Comparison of ENCODE assay signal across 13 cellular contexts in the genomic region with DNA sequence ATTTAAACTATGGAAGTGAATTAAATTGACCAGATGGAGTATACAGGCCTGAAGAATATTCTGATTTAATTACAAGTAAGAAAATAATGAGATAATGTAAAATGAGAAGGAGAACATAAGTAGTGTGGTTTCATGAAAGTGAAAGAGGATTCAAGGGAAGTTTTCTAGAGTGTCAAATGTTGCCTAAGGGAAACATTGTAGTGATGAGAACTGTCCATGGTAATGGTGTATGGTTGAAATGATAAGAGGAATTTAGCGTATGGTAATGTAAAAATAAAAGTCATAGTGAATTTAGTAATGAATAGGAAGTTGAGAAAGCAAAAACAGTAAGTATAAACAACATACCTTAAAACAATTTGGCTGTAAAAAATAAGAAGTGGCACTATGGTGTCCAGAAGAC.
DNase-seq lines count a peak whose midpoint lies in the region; ATAC-seq and TF ChIP-seq lines count a peak whose summit lies in the region.
"Had no signal": no experiment of that assay in that cellular context is flagged by ENCODE, and none has a peak within 500 bp of the region (broad histone marks: within the 10 kb centered on the region; RNA-seq: fewer than 3 reads in every experiment).

No MANE protein-coding gene starts in this region.

- 100% methylated on average over 1 of the region's 1 CpG; no CpG with 5 or more reads in 1 of the 2 experiments for WGBS in IMR-90 (ENCODE audit: extremely low coverage in 2 of 2, insufficient read length in 1 of 2), 2 experiments

- no peaks in the 10 kb centered on the region for H3K79me1 ChIP-seq in IMR-90 (ENCODE audit: low read depth in 1 of 2, low read length in 2 of 2)

- DNase-seq in DMS 273 (lab: John Stamatoyannopoulos, UW; ENCODE audit: unreplicated experiment): peak; percentile 57
- peak; percentile 28 for DNase-seq in IMR-90
- peak; percentile 26 for DNase-seq in NCI-H82 (lab: John Stamatoyannopoulos, UW)
- peak; percentile 41 for DNase-seq in amniotic epithelial cell (ENCODE audit: low read depth)
- no peak for DNase-seq in activated gamma-delta T cell treated with Interleukin-2 at 50 U/mL for 16 hours
- DNase-seq in left ventricle myocardium inferior: no peak
- DNase-seq: NCI-H1436; NCI-H2029 treated with DMSO at 0.1 percent for 48 hours; NCI-H2227 treated with DMSO at 0.1 percent for 48 hours; NK-92 treated with Interleukin-12 subunit alpha and Interleukin-12 subunit beta, amount 100 ng/mL, for 24 hours; PC-9 had no signal

- POLR2A ChIA-PET in IMR-90 (lab: Charles Lee; ENCODE audit: unreplicated experiment): no interaction called here

- no peak overlapping the region for H3K14ac ChIP-seq in IMR-90 (replicated peaks; ENCODE audit: low read depth, low read length)

- H3K4me3 ChIP-seq in IMR-90 (ENCODE audit: insufficient read depth, low read depth, low read length): no peak overlapping the region
- H3K4me3 ChIP-seq in left ventricle myocardium inferior: no peak overlapping the region
- H3K4me3 ChIP-seq: PC-9 had no signal

- H2AK9ac ChIP-seq in IMR-90 (replicated peaks; ENCODE audit: low read depth, low read length, poor library complexity): no peak overlapping the region

- CTCF ChIA-PET in IMR-90 (lab: Yijun Ruan, JAX): no interaction called here

- no peak overlapping the region for H4K8ac ChIP-seq in IMR-90 (ENCODE audit: low read depth in 2 of 2, low read length in 2 of 2)

- no peaks in the 10 kb centered on the region for H4K20me1 ChIP-seq in IMR-90 (ENCODE audit: insufficient read depth, low read length)

- dilution Hi-C loops in IMR-90 (cut with HindIII; ENCODE audit: low sequenced_read_pairs, unreplicated experiment): no loop called here

- H3K36me3 ChIP-seq in IMR-90 (ENCODE audit: control insufficient read depth, insufficient read depth, low read length) (no peaks in the 10 kb centered on the region), left ventricle myocardium inferior (no peaks in the 10 kb centered on the region)

- no peak overlapping the region for H3K18ac ChIP-seq in IMR-90 (ENCODE audit: low read depth, low read length)

- H3K9me1 ChIP-seq in IMR-90 (ENCODE audit: insufficient read depth, low read length): no peaks in the 10 kb centered on the region

- TF ChIP-seq RAD21 in IMR-90 (IDR thresholded peaks at IDR 0.05; ENCODE audit: low read length): no peak

- no peak overlapping the region for H2AFZ ChIP-seq in IMR-90 (replicated peaks; ENCODE audit: low read length, poor library complexity)
- H2AFZ ChIP-seq: PC-9 had no signal

- TF ChIP-seq POLR2A in IMR-90 (IDR thresholded peaks at IDR 0.05; ENCODE audit: low read depth, low read length): no peak

- H3K27me3 ChIP-seq in IMR-90 (ENCODE audit: control insufficient read depth, insufficient read depth, low read length): no peaks in the 10 kb centered on the region
- H3K27me3 ChIP-seq in left ventricle myocardium inferior (ENCODE audit: low read depth): no peaks in the 10 kb centered on the region

- no peaks in the 10 kb centered on the region for H3K9me3 ChIP-seq in IMR-90 (ENCODE audit: control insufficient read depth, insufficient read depth, low read length)
- H3K9me3 ChIP-seq in left ventricle myocardium inferior (replicated peaks): no peaks in the 10 kb centered on the region

- H2BK5ac ChIP-seq in IMR-90 (ENCODE audit: low read depth, low read length, poor library complexity, severe bottlenecking): no peak overlapping the region

- H4K91ac ChIP-seq in IMR-90 (ENCODE audit: insufficient read depth, low read depth, low read length): no peak overlapping the region

- H3K4me2 ChIP-seq in IMR-90 (ENCODE audit: low read depth, low read length): no peak overlapping the region
- H3K4me2 ChIP-seq: PC-9 had no signal

- in situ Hi-C loops in IMR-90 (cut with MboI; ENCODE audit: low sequenced_read_pairs): no loop called here

- no TSS peak for BruUV-seq in IMR-90 (replicated peaks; lab: Mats Ljungman, UMichigan)

- H2BK20ac ChIP-seq in IMR-90 (ENCODE audit: low read depth, low read length): no peak overlapping the region

- ATAC-seq in IMR-90 (ENCODE audit: low read depth): peak; percentile 35; the same call in 1 of the 2 replicates
- no peak for ATAC-seq in GM21825 (IDR thresholded peaks at IDR 0.05; ENCODE audit: unreplicated experiment)
- ATAC-seq: Right ventricle myocardium inferior had no signal

- no peak overlapping the region for H4K5ac ChIP-seq in IMR-90 (ENCODE audit: low read depth, low read length)

- no peak overlapping the region for H3K9ac ChIP-seq in IMR-90 (ENCODE audit: low read depth, low read length)

- H3K4me1 ChIP-seq in IMR-90 (ENCODE audit: control insufficient read depth, insufficient read depth, low read length) (no peaks in the 10 kb centered on the region), left ventricle myocardium inferior (no peaks in the 10 kb centered on the region)

- no peak overlapping the region for H3K27ac ChIP-seq in IMR-90 (ENCODE audit: insufficient read depth, low read length)
- H3K27ac ChIP-seq in left ventricle myocardium inferior (replicated peaks): no peak overlapping the region
- H3K27ac ChIP-seq: PC-9 had no signal

- intact Hi-C loops in IMR-90 (cut with micrococcal nuclease): no loop called here
- intact Hi-C loops in left ventricle myocardium inferior (cut with micrococcal nuclease): no loop called here

- H3K56ac ChIP-seq in IMR-90 (ENCODE audit: extremely low read depth, insufficient read depth, low read length): no peak overlapping the region

- no peak overlapping the region for H2BK120ac ChIP-seq in IMR-90 (ENCODE audit: low read depth, low read length)

- no peak for TF ChIP-seq CTCF in IMR-90 (conservative IDR thresholded peaks at IDR 0.05; ENCODE audit: low read depth, low read length)
- no peak for TF ChIP-seq CTCF in left ventricle myocardium inferior (IDR thresholded peaks at IDR 0.05; ENCODE audit: borderline replicate concordance)

- no peak overlapping the region for H3K4ac ChIP-seq in IMR-90 (ENCODE audit: low read depth, low read length)

- H2AK5ac ChIP-seq in IMR-90 (ENCODE audit: low read depth, low read length): no peak overlapping the region

- H2BK15ac ChIP-seq in IMR-90 (ENCODE audit: low read depth, low read length): no peak overlapping the region

- H3K23ac ChIP-seq in IMR-90 (ENCODE audit: low read depth, low read length): no peak overlapping the region

TF ChIP-seq in IMR-90, 13 proteins besides CTCF, POLR2A, EP300 and RAD21:
- TF ChIP-seq USF2 (IDR thresholded peaks at IDR 0.05; ENCODE audit: low read depth, low read length): no peak
- no peak for TF ChIP-seq MXI1 (IDR thresholded peaks at IDR 0.05; ENCODE audit: borderline replicate concordance, low read depth, low read length)
- no peak for TF ChIP-seq SMC3 (IDR thresholded peaks at IDR 0.05; ENCODE audit: low read depth, low read length)
- TF ChIP-seq MAFK (IDR thresholded peaks at IDR 0.05; ENCODE audit: low read depth, low read length): no peak
- no peak for TF ChIP-seq FOS (IDR thresholded peaks at IDR 0.05; ENCODE audit: low read depth, low read length)
- TF ChIP-seq BHLHE40 (IDR thresholded peaks at IDR 0.05; ENCODE audit: low read depth, low read length): no peak
- TF ChIP-seq NFE2L2 (IDR thresholded peaks at IDR 0.05; ENCODE audit: low read depth, low read length): no peak
- no peak for TF ChIP-seq RCOR1 (IDR thresholded peaks at IDR 0.05; ENCODE audit: insufficient replicate concordance, low read length)
- TF ChIP-seq, protein P1, sequence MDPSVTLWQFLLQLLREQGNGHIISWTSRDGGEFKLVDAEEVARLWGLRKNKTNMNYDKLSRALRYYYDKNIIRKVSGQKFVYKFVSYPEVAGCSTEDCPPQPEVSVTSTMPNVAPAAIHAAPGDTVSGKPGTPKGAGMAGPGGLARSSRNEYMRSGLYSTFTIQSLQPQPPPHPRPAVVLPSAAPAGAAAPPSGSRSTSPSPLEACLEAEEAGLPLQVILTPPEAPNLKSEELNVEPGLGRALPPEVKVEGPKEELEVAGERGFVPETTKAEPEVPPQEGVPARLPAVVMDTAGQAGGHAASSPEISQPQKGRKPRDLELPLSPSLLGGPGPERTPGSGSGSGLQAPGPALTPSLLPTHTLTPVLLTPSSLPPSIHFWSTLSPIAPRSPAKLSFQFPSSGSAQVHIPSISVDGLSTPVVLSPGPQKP (IDR thresholded peaks at IDR 0.05; ENCODE audit: borderline replicate concordance, low read depth, low read length): no peak
- no peak for TF ChIP-seq RFX5 (IDR thresholded peaks at IDR 0.05; ENCODE audit: low read depth, low read length)
- no peak for TF ChIP-seq MAZ (IDR thresholded peaks at IDR 0.05; ENCODE audit: borderline replicate concordance, low read depth, low read length)
- no peak for TF ChIP-seq CHD1 (IDR thresholded peaks at IDR 0.05; ENCODE audit: low read depth, low read length)
- no peak for TF ChIP-seq CEBPB (IDR thresholded peaks at IDR 0.05; ENCODE audit: low read depth, low read length)

Comparison
In these comparisons a context has a peak if more than half of its experiments do, and no peak if none do; other contexts are left out.
1. DNase-seq: peak in DMS 273 (single experiment), IMR-90 (single experiment), NCI-H82 (single experiment) and amniotic epithelial cell (single experiment); none in activated gamma-delta T cell treated with Interleukin-2 at 50 U/mL for 16 hours (single experiment) and left ventricle myocardium inferior (single experiment).